ENCODE assay signal across 8 cellular contexts in genomic region chr14:103628221-103628683, GRCh38. TPM values are rescaled to one million over a fixed set of nuclear protein-coding genes. Genes with fewer than 3 reads are reported as not detected.
DNase-seq lines count a peak whose midpoint lies in the region; ATAC-seq and TF ChIP-seq lines count a peak whose summit lies in the region.

No MANE protein-coding gene starts in this region.

- ATAC-seq in Right ventricle myocardium superior (ENCODE audit: poor library complexity) (peak; percentile 75), omental fat pad (ENCODE audit: low FRiP score) (peak; percentile 78)

- no peaks in the 10 kb centered on the region for H3K36me3 Mint-ChIP-seq in activated naive CD8-positive, alpha-beta T cell

- H3K4me1 Mint-ChIP-seq in activated naive CD8-positive, alpha-beta T cell (ENCODE audit: low read depth) = peaks cover 35% of the 10 kb centered on the region

- no peak overlapping the region for H3K27ac ChIP-seq in Karpas-422 (ENCODE audit: low read length)

- peak; percentile 57 for DNase-seq in DMS79 treated with DMSO at 0.1 percent for 48 hours (lab: John Stamatoyannopoulos, UW)
- DNase-seq in DMS79 (lab: John Stamatoyannopoulos, UW) = no peak
- DNase-seq in Karpas-422 = peak; percentile 63
- DNase-seq in Right ventricle myocardium superior = peak; percentile 87
- DNase-seq in omental fat pad (ENCODE audit: low spot score) = peak; percentile 50
- DNase-seq in NCI-H1930 (lab: John Stamatoyannopoulos, UW) = no peak
- no peak for DNase-seq in NCI-H446 treated with DMSO at 0.1 percent for 48 hours (lab: John Stamatoyannopoulos, UW)

- H3K4me3 ChIP-seq in Karpas-422 (ENCODE audit: low read length) = peak overlapping the region; percentile 84

- peak overlapping the region; percentile 96 for H3K9ac ChIP-seq in Karpas-422 (ENCODE audit: low read length)

- H3K36me3 ChIP-seq in Karpas-422 (ENCODE audit: insufficient read depth, low read length) = peaks cover 4% of the 10 kb centered on the region; the same call in 1 of the 2 replicates

- H3K4me1 ChIP-seq in Karpas-422 (ENCODE audit: low read length) = peaks cover 52% of the 10 kb centered on the region

- peaks cover 43% of the 10 kb centered on the region for H3K79me2 ChIP-seq in Karpas-422 (ENCODE audit: low read length)

- H3K9me3 Mint-ChIP-seq in activated naive CD8-positive, alpha-beta T cell (ENCODE audit: low read depth) = no peaks in the 10 kb centered on the region

- intact Hi-C loops in Right ventricle myocardium superior (cut with DNase I) = no loop called here

- no peak for TF ChIP-seq CTCF in omental fat pad (IDR thresholded peaks at IDR 0.05)

- H4K20me1 ChIP-seq in Karpas-422 (ENCODE audit: insufficient read depth, low read depth, low read length) = peaks cover 22% of the 10 kb centered on the region

- no peaks in the 10 kb centered on the region for H3K9me3 ChIP-seq in Karpas-422 (ENCODE audit: low read length)

- H3K4me2 ChIP-seq in Karpas-422 (ENCODE audit: low read depth, low read length, poor library complexity, severe bottlenecking) = peak overlapping the region; percentile 97

- peak overlapping the region; percentile 95; the same call in 1 of the 2 replicates for H2AFZ ChIP-seq in Karpas-422 (ENCODE audit: low read length)

- H3K27ac Mint-ChIP-seq in activated naive CD8-positive, alpha-beta T cell = peak overlapping the region; percentile 76

- H3K27me3 Mint-ChIP-seq in activated naive CD8-positive, alpha-beta T cell = no peaks in the 10 kb centered on the region

- no peaks in the 10 kb centered on the region for H3K27me3 ChIP-seq in Karpas-422 (ENCODE audit: low read length)

- H3K9me2 ChIP-seq in Karpas-422 (replicated peaks; ENCODE audit: insufficient read depth, low read length) = no peaks in the 10 kb centered on the region

- peak overlapping the region; percentile 82 for H3K4me3 Mint-ChIP-seq in activated naive CD8-positive, alpha-beta T cell

RNA-seq across cellular contexts. Expression of gene KLC1, which starts 0.8 kb away (rescaled TPM):
- 144 and 266 TPM in 2 replicates for total RNA-seq in Karpas-422 (2014; rRNA removed; shearing (Covaris generic); ENCODE audit: low replicate concordance)
- total RNA-seq in Right ventricle myocardium superior = 152 TPM
- total RNA-seq in omental fat pad = 100 to 1,000 TPM; 195 to 349 (median 289) TPM

Comparison
In these comparisons a context has a peak if more than half of its experiments do, and no peak if none do; other contexts are left out.
1. DNase-seq: peak in DMS79 treated with DMSO at 0.1 percent for 48 hours (single experiment), Karpas-422 (single experiment), Right ventricle myocardium superior (single experiment) and omental fat pad (single experiment); none in DMS79 (single experiment), NCI-H1930 (0 of 2) and NCI-H446 treated with DMSO at 0.1 percent for 48 hours (single experiment).